ENCODE assay signal across 35 cellular contexts in genomic region chrX:31962256-31962655, GRCh38.
DNase-seq lines count a peak whose midpoint lies in the region; ATAC-seq, FAIRE-seq and TF ChIP-seq lines count a peak whose summit lies in the region.
"Had no signal": no experiment of that assay in that cellular context is flagged by ENCODE, and none has a peak within 500 bp of the region (broad histone marks: within the 10 kb centered on the region; RNA-seq: fewer than 3 reads in every experiment).

No MANE protein-coding gene starts in this region.

- no peak overlapping the region for H4K8ac ChIP-seq in IMR-90 (ENCODE audit: low read depth in 2 of 2, low read length in 2 of 2)

- TF ChIP-seq CTCF in A549 (IDR thresholded peaks at IDR 0.05) (no peak), IMR-90 (conservative IDR thresholded peaks at IDR 0.05; ENCODE audit: low read depth, low read length) (no peak), K562 (IDR thresholded peaks at IDR 0.05 in 2 of 3, conservative IDR thresholded peaks at IDR 0.05 in 1 of 3; ENCODE audit: insufficient read depth in 2 of 3, low read depth in 1 of 3, low read length in 3 of 3) (no peak), pancreas (IDR thresholded peaks at IDR 0.05) (no peak), transverse colon (IDR thresholded peaks at IDR 0.05) (no peak)

- no peak overlapping the region for H3K4ac ChIP-seq in IMR-90 (ENCODE audit: low read depth, low read length)

- no peak for TF ChIP-seq EP300 in A549 (IDR thresholded peaks at IDR 0.05)
- TF ChIP-seq EP300 in K562 (IDR thresholded peaks at IDR 0.05; ENCODE audit: low read length) = no peak
- no peak for TF ChIP-seq EP300 in transverse colon (IDR thresholded peaks at IDR 0.05; ENCODE audit: low read depth)

- no peak overlapping the region for H3K14ac ChIP-seq in IMR-90 (replicated peaks; ENCODE audit: low read depth, low read length)

- TF ChIP-seq RAD21 in A549 (conservative IDR thresholded peaks at IDR 0.05 in 1 of 2, IDR thresholded peaks at IDR 0.05 in 1 of 2) (no peak), IMR-90 (IDR thresholded peaks at IDR 0.05; ENCODE audit: low read length) (no peak), K562 (CRISPR knock-in tag; conservative IDR thresholded peaks at IDR 0.05 in 1 of 2, IDR thresholded peaks at IDR 0.05 in 1 of 2) (no peak)

- no peaks in the 10 kb centered on the region for H3K79me1 ChIP-seq in IMR-90 (ENCODE audit: low read depth in 1 of 2, low read length in 2 of 2)

- H3K27ac ChIP-seq in A549 (no peak overlapping the region), IMR-90 (ENCODE audit: insufficient read depth, low read length) (no peak overlapping the region), K562 (ENCODE audit: extremely low read depth, low read depth, low read length) (no peak overlapping the region), pancreas (no peak overlapping the region), transverse colon (no peak overlapping the region)
- H3K27ac ChIP-seq: 22Rv1; BLaER1; BLaER1 treated with 17β-estradiol and CSF1 and Interleukin-3, amounts not matched to agents 10 nM and 100 nM; C4-2B had no signal

- H3K27me3 ChIP-seq in IMR-90 (ENCODE audit: control insufficient read depth, insufficient read depth, low read length) (no peaks in the 10 kb centered on the region), K562 (ENCODE audit: control insufficient read depth in 2 of 2, insufficient read depth in 2 of 2, low read length in 2 of 2) (no peaks in the 10 kb centered on the region), pancreas (peaks cover 0 to 3% (median 0%) of the 10 kb centered on the region in 4 donors), transverse colon (no peaks in the 10 kb centered on the region)
- H3K27me3 ChIP-seq: BE2C, BLaER1 had no signal

- H2BK20ac ChIP-seq in IMR-90 (ENCODE audit: low read depth, low read length) = no peak overlapping the region

- no peak overlapping the region for H4K91ac ChIP-seq in IMR-90 (ENCODE audit: insufficient read depth, low read depth, low read length)

- no peak overlapping the region for H3K56ac ChIP-seq in IMR-90 (ENCODE audit: extremely low read depth, insufficient read depth, low read length)

- FAIRE-seq in A549 (lab: Jason Lieb, UNC) (no peak), K562 (lab: Jason Lieb, UNC) (no peak), pancreas (lab: Jason Lieb, UNC) (peak; percentile 39)
- FAIRE-seq: A204.1, D721Med had no signal

- DNase-seq in A549 (ENCODE audit: low read depth in 1 of 2, low spot score in 1 of 2) (no peak), IMR-90 (no peak), K562 (ENCODE audit: extremely low read depth in 1 of 4, low spot score in 3 of 4) (no peak), pancreas (no peak), transverse colon (no peak), LoVo (ENCODE audit: low spot score) (no peak), medulla oblongata (ENCODE audit: extremely low spot score) (no peak)
- DNase-seq in activated CD4-positive, alpha-beta T cell treated with anti-CD3 and anti-CD28 coated beads for 36 hours = no peak
- DNase-seq: 8988T; ACHN; AML-193; BE2C; C1 segment of cervical spinal cord; Caco-2; Calu3; CD4-positive, alpha-beta memory T cell; CD4-positive, alpha-beta T cell; CD4-positive, CD25-positive, alpha-beta regulatory T cell; CD8-positive, alpha-beta memory T cell; CD8-positive, alpha-beta T cell; COR-L47; DMS 273 treated with DMSO at 0.1 percent for 48 hours; DMS153; DMS79; DMS79 treated with DMSO at 0.1 percent for 48 hours; DND-41; EL had no signal

- H3K9me1 ChIP-seq in IMR-90 (ENCODE audit: insufficient read depth, low read length) (no peaks in the 10 kb centered on the region), K562 (ENCODE audit: control insufficient read depth, insufficient read depth, low read length) (no peaks in the 10 kb centered on the region)

- no peak for ATAC-seq in A549
- no peak for ATAC-seq in IMR-90 (ENCODE audit: low read depth)
- no peak for ATAC-seq in K562
- ATAC-seq in pancreas = no peak
- ATAC-seq in activated CD4-positive, alpha-beta T cell treated with anti-CD3 and anti-CD28 coated beads for 36 hours = no peak
- ATAC-seq: CD8-positive, alpha-beta T cell had no signal

- H4K20me1 ChIP-seq in IMR-90 (ENCODE audit: insufficient read depth, low read length) (no peaks in the 10 kb centered on the region), K562 (replicated peaks; ENCODE audit: control insufficient read depth, insufficient read depth, low read length) (no peaks in the 10 kb centered on the region)
- H4K20me1 ChIP-seq: BLaER1; BLaER1 treated with 17β-estradiol and CSF1 and Interleukin-3, amounts not matched to agents 10 nM and 100 nM had no signal

- no peak overlapping the region for H2AFZ ChIP-seq in IMR-90 (replicated peaks; ENCODE audit: low read length, poor library complexity)
- no peak overlapping the region for H2AFZ ChIP-seq in K562 (ENCODE audit: low read depth, low read length)

- H2AK5ac ChIP-seq in IMR-90 (ENCODE audit: low read depth, low read length) = no peak overlapping the region

- H3K36me3 Mint-ChIP-seq in activated CD4-positive, alpha-beta T cell treated with anti-CD3 and anti-CD28 coated beads for 36 hours (ENCODE audit: low read depth) = no peaks in the 10 kb centered on the region
- H3K36me3 Mint-ChIP-seq: CD14-positive monocyte; CD4-positive, alpha-beta memory T cell; CD4-positive, CD25-positive, alpha-beta regulatory T cell; CD8-positive, alpha-beta memory T cell; CD8-positive, alpha-beta T cell had no signal

- H3K9me3 ChIP-seq in A549 (no peaks in the 10 kb centered on the region), IMR-90 (ENCODE audit: control insufficient read depth, insufficient read depth, low read length) (no peaks in the 10 kb centered on the region), K562 (replicated peaks; ENCODE audit: control insufficient read depth, insufficient read depth, low read depth, low read length) (no peaks in the 10 kb centered on the region), pancreas (no peaks in the 10 kb centered on the region), transverse colon (no peaks in the 10 kb centered on the region)
- H3K9me3 ChIP-seq: BE2C; BLaER1; BLaER1 treated with 17β-estradiol and CSF1 and Interleukin-3, amounts not matched to agents 10 nM and 100 nM; Caco-2 had no signal

- no peak overlapping the region for H2AK9ac ChIP-seq in IMR-90 (replicated peaks; ENCODE audit: low read depth, low read length, poor library complexity)

- no peaks in the 10 kb centered on the region for H3K4me1 Mint-ChIP-seq in activated CD4-positive, alpha-beta T cell treated with anti-CD3 and anti-CD28 coated beads for 36 hours
- H3K4me1 Mint-ChIP-seq: B cell; CD14-positive monocyte; CD4-positive, alpha-beta memory T cell; CD4-positive, CD25-positive, alpha-beta regulatory T cell; CD8-positive, alpha-beta memory T cell had no signal

- BruUV-seq in IMR-90 (replicated peaks; lab: Mats Ljungman, UMichigan) = no TSS peak
- BruUV-seq in K562 (replicated peaks; lab: Mats Ljungman, UMichigan) = no TSS peak

- WGBS in A549 (ENCODE audit: missing lambda C conversion rate) = 6% methylated on average over 1 of the region's 1 CpG
- WGBS in IMR-90 (ENCODE audit: extremely low coverage in 2 of 2, insufficient read length in 1 of 2), 2 experiments = no CpG with 5 or more reads among the region's 1 CpG
- 0% methylated on average over 1 of the region's 1 CpG for WGBS in K562 (ENCODE audit: insufficient coverage, low coverage, missing lambda C conversion rate)
- WGBS in pancreas, 2 donors = 56 to 70% methylated on average over 1 of the region's 1 CpG
- WGBS in transverse colon (ENCODE audit: low coverage in 1 of 2), 2 donors = 58 to 83% methylated on average over 1 of the region's 1 CpG

- no peak overlapping the region for H3K23ac ChIP-seq in IMR-90 (ENCODE audit: low read depth, low read length)

- POLR2A ChIA-PET in A549 (lab: Yijun Ruan, JAX) (no interaction called here), IMR-90 (lab: Charles Lee; ENCODE audit: unreplicated experiment) (no interaction called here), K562 (lab: Yijun Ruan, JAX) (no interaction called here)
- POLR2A ChIA-PET in activated CD4-positive, alpha-beta T cell treated with anti-CD3 and anti-CD28 coated beads for 36 hours (lab: Charles Lee) = no interaction called here

- H3K4me1 ChIP-seq in A549 (no peaks in the 10 kb centered on the region), IMR-90 (ENCODE audit: control insufficient read depth, insufficient read depth, low read length) (no peaks in the 10 kb centered on the region), K562 (replicated peaks in 1 of 2; ENCODE audit: control insufficient read depth in 2 of 2, insufficient read depth in 2 of 2, low read length in 2 of 2) (no peaks in the 10 kb centered on the region), pancreas (no peaks in the 10 kb centered on the region), transverse colon (no peaks in the 10 kb centered on the region)
- H3K4me1 ChIP-seq: BE2C; BLaER1; BLaER1 treated with 17β-estradiol and CSF1 and Interleukin-3, amounts not matched to agents 10 nM and 100 nM; Caco-2 had no signal

- no peak for TF ChIP-seq POLR2A in A549 (IDR thresholded peaks at IDR 0.05; ENCODE audit: low read length)
- no peak for TF ChIP-seq POLR2A in IMR-90 (IDR thresholded peaks at IDR 0.05; ENCODE audit: low read depth, low read length)
- TF ChIP-seq POLR2A in K562 (conservative IDR thresholded peaks at IDR 0.05) = no peak
- no peak for TF ChIP-seq POLR2A in transverse colon (IDR thresholded peaks at IDR 0.05)

- H3K36me3 ChIP-seq in IMR-90 (ENCODE audit: control insufficient read depth, insufficient read depth, low read length) (no peaks in the 10 kb centered on the region), K562 (ENCODE audit: control insufficient read depth, insufficient read depth, low read length) (no peaks in the 10 kb centered on the region), pancreas (no peaks in the 10 kb centered on the region), transverse colon (no peaks in the 10 kb centered on the region)
- H3K36me3 ChIP-seq: BE2C; BLaER1; BLaER1 treated with 17β-estradiol and CSF1 and Interleukin-3, amounts not matched to agents 10 nM and 100 nM had no signal

- no peak overlapping the region for H3K18ac ChIP-seq in IMR-90 (ENCODE audit: low read depth, low read length)

- in situ Hi-C loops in IMR-90 (cut with MboI; ENCODE audit: low sequenced_read_pairs) = no loop called here
- in situ Hi-C loops in K562 (cut with MboI) = no loop called here
- in situ Hi-C loops in transverse colon (cut with MboI; ENCODE audit: low pct_ligation_motif_present in 1 of 4, low pct_unique_long_range_greater_than_20kb in 1 of 4, low sequenced_read_pairs in 3 of 4) = no loop called here

- CTCF ChIA-PET in A549 (lab: Yijun Ruan, JAX) (no interaction called here), IMR-90 (lab: Yijun Ruan, JAX) (no interaction called here), K562 (lab: Yijun Ruan, JAX; ENCODE audit: low intra/inter-chr PET ratio) (no interaction called here)
- CTCF ChIA-PET in activated CD4-positive, alpha-beta T cell treated with anti-CD3 and anti-CD28 coated beads for 36 hours (lab: Charles Lee) = no interaction called here

- H2BK120ac ChIP-seq in IMR-90 (ENCODE audit: low read depth, low read length) = no peak overlapping the region

- H3K27me3 Mint-ChIP-seq in activated CD4-positive, alpha-beta T cell treated with anti-CD3 and anti-CD28 coated beads for 36 hours = no peaks in the 10 kb centered on the region
- H3K27me3 Mint-ChIP-seq: B cell; CD4-positive, alpha-beta memory T cell; CD4-positive, alpha-beta T cell; CD4-positive, CD25-positive, alpha-beta regulatory T cell; CD8-positive, alpha-beta memory T cell had no signal

- no peak overlapping the region for H2BK5ac ChIP-seq in IMR-90 (ENCODE audit: low read depth, low read length, poor library complexity, severe bottlenecking)

- intact Hi-C loops in IMR-90 (cut with micrococcal nuclease) = loop anchor here (10.0 kb wide), 1 partner anchor 57 kb away; no protein-coding TSS in a partner anchor
- intact Hi-C loops in K562 (cut with micrococcal nuclease) = no loop called here
- intact Hi-C loops in pancreas (cut with DNase I) = no loop called here
- intact Hi-C loops in transverse colon (cut with DNase I; ENCODE audit: low total_unique reads) = no loop called here
- intact Hi-C loops in activated CD4-positive, alpha-beta T cell treated with anti-CD3 and anti-CD28 coated beads for 36 hours (cut with DNase I, micrococcal nuclease) = no loop called here

- H4K5ac ChIP-seq in IMR-90 (ENCODE audit: low read depth, low read length) = no peak overlapping the region

- H3K4me2 ChIP-seq in A549 = no peak overlapping the region
- H3K4me2 ChIP-seq in IMR-90 (ENCODE audit: low read depth, low read length) = no peak overlapping the region
- no peak overlapping the region for H3K4me2 ChIP-seq in K562 (ENCODE audit: insufficient read depth, low read length)
- H3K4me2 ChIP-seq: BLaER1; BLaER1 treated with 17β-estradiol and CSF1 and Interleukin-3, amounts not matched to agents 10 nM and 100 nM had no signal

- no peaks in the 10 kb centered on the region for H3K79me2 ChIP-seq in K562 (ENCODE audit: control insufficient read depth, insufficient read depth, low read length)

- peaks cover 6% of the 10 kb centered on the region for H3K9me3 Mint-ChIP-seq in activated CD4-positive, alpha-beta T cell treated with anti-CD3 and anti-CD28 coated beads for 36 hours (ENCODE audit: low read depth)

- no peak overlapping the region for H3K9ac ChIP-seq in IMR-90 (ENCODE audit: low read depth, low read length)
- no peak overlapping the region for H3K9ac ChIP-seq in K562 (ENCODE audit: insufficient read depth in 1 of 2, low read depth in 2 of 2, low read length in 2 of 2)
- H3K9ac ChIP-seq: BLaER1; BLaER1 treated with 17β-estradiol and CSF1 and Interleukin-3, amounts not matched to agents 10 nM and 100 nM had no signal

- H3K4me3 ChIP-seq in A549 = no peak overlapping the region
- H3K4me3 ChIP-seq in IMR-90 (ENCODE audit: insufficient read depth, low read depth, low read length) = no peak overlapping the region
- no peak overlapping the region for H3K4me3 ChIP-seq in K562
- H3K4me3 ChIP-seq in pancreas = no peak overlapping the region
- H3K4me3 ChIP-seq in transverse colon = no peak overlapping the region
- H3K4me3 ChIP-seq: BLaER1; BLaER1 treated with 17β-estradiol and CSF1 and Interleukin-3, amounts not matched to agents 10 nM and 100 nM had no signal

- no peak overlapping the region for H3K4me3 Mint-ChIP-seq in activated CD4-positive, alpha-beta T cell treated with anti-CD3 and anti-CD28 coated beads for 36 hours
- H3K4me3 Mint-ChIP-seq: B cell; CD14-positive monocyte; CD4-positive, alpha-beta memory T cell; CD4-positive, alpha-beta T cell; CD4-positive, CD25-positive, alpha-beta regulatory T cell; CD8-positive, alpha-beta memory T cell; CD8-positive, alpha-beta T cell had no signal

- H2BK15ac ChIP-seq in IMR-90 (ENCODE audit: low read depth, low read length) = no peak overlapping the region

- dilution Hi-C loops in IMR-90 (cut with HindIII; ENCODE audit: low sequenced_read_pairs, unreplicated experiment) = no loop called here

- no peak overlapping the region for H3K27ac Mint-ChIP-seq in activated CD4-positive, alpha-beta T cell treated with anti-CD3 and anti-CD28 coated beads for 36 hours
- H3K27ac Mint-ChIP-seq: B cell; CD14-positive monocyte; CD4-positive, alpha-beta memory T cell; CD4-positive, alpha-beta T cell; CD4-positive, CD25-positive, alpha-beta regulatory T cell; CD8-positive, alpha-beta memory T cell; CD8-positive, alpha-beta T cell had no signal

Comparison
In these comparisons a context has a peak if more than half of its experiments do, and no peak if none do; other contexts are left out.
1. Of the 35 proteins assayed by ChIP-seq in both K562 and A549: peak only in K562: none; only in A549: none; in both: MAFK; in neither: 34.